21 cellular contexts compared by ENCODE assay signal in genomic region chr9:103471241-103471640, GRCh38.
DNase-seq lines count a peak whose midpoint lies in the region; ATAC-seq, FAIRE-seq and TF ChIP-seq lines count a peak whose summit lies in the region.
"Had no signal": no experiment of that assay in that cellular context is flagged by ENCODE, and none has a peak within 500 bp of the region (broad histone marks: within the 10 kb centered on the region; RNA-seq: fewer than 3 reads in every experiment).

No MANE protein-coding gene starts in this region.

- H3K36me3 ChIP-seq in HepG2 (replicated peaks in 1 of 2; ENCODE audit: control insufficient read depth in 1 of 2, insufficient read depth in 2 of 2, low read length in 2 of 2) = no peaks in the 10 kb centered on the region
- no peaks in the 10 kb centered on the region for H3K36me3 ChIP-seq in right lobe of liver
- no peaks in the 10 kb centered on the region for H3K36me3 ChIP-seq in PC-3 (ENCODE audit: low read depth, low read length)
- no peaks in the 10 kb centered on the region for H3K36me3 ChIP-seq in H1 (ENCODE audit: control insufficient read depth in 2 of 4, insufficient read depth in 4 of 4, low read length in 3 of 4)
- H3K36me3 ChIP-seq: HAP-1, MG63 had no signal

- TF ChIP-seq POLR2A in HepG2 (IDR thresholded peaks at IDR 0.05; ENCODE audit: insufficient read depth in 1 of 2, low read depth in 2 of 2, low read length in 2 of 2) (no peak), right lobe of liver (IDR thresholded peaks at IDR 0.05) (no peak), H1 (IDR thresholded peaks at IDR 0.05; ENCODE audit: control extremely low read depth in 1 of 2, low read depth in 2 of 2, low read length in 2 of 2) (no peak)

- BruUV-seq in HepG2 (replicated peaks; lab: Mats Ljungman, UMichigan) = no TSS peak
- BruUV-seq in PC-3 (replicated peaks; lab: Mats Ljungman, UMichigan) = no TSS peak

- no peak overlapping the region for H2BK12ac ChIP-seq in H1 (ENCODE audit: low read depth, low read length)

- in situ Hi-C loops in HepG2 (cut with HindIII; ENCODE audit: extremely low pct_ligation_motif_present, low pct_unique_long_range_greater_than_20kb) = loop anchor here (25.0 kb wide), 1 partner anchor 91 kb away; no protein-coding TSS in a partner anchor

- H2AK5ac ChIP-seq in H1 (ENCODE audit: low read depth, low read length) = no peak overlapping the region

- H3K4me2 ChIP-seq in HepG2 (ENCODE audit: low read depth, low read length) = 0 out of 2 replicates have a peak overlapping the region, but pooled peaks have one; percentile 3
- no peak overlapping the region for H3K4me2 ChIP-seq in PC-3 (ENCODE audit: low read length)
- H3K4me2 ChIP-seq in H1 (ENCODE audit: insufficient read depth in 1 of 2, low read depth in 2 of 2, low read length in 2 of 2) = no peak overlapping the region

- H2BK20ac ChIP-seq in H1 (ENCODE audit: low read length) = no peak overlapping the region

- H2AFZ ChIP-seq in HepG2 (ENCODE audit: low read length) = no peak overlapping the region
- H2AFZ ChIP-seq in PC-3 (ENCODE audit: low read length) = no peak overlapping the region
- H2AFZ ChIP-seq in H1 (ENCODE audit: low read length) = peak overlapping the region; percentile 71; the same call in 1 of the 2 replicates
- H2AFZ ChIP-seq: GM23248 had no signal

- H3K4me3 ChIP-seq in HepG2 (replicated peaks in 1 of 3; ENCODE audit: insufficient read depth in 1 of 3, low read depth in 2 of 3, low read length in 3 of 3) (no peak overlapping the region), right lobe of liver (no peak overlapping the region), PC-3 (ENCODE audit: low read length) (no peak overlapping the region), H1 (ENCODE audit: extremely low read depth in 1 of 4, insufficient read depth in 2 of 4, low read depth in 3 of 4, low read length in 4 of 4) (no peak overlapping the region)
- H3K4me3 ChIP-seq: GM23248, HAP-1, MG63, SK-N-MC had no signal

- no peaks in the 10 kb centered on the region for H3K79me2 ChIP-seq in HepG2 (ENCODE audit: insufficient read depth, low read length)
- no peaks in the 10 kb centered on the region for H3K79me2 ChIP-seq in PC-3 (ENCODE audit: low read length)
- no peaks in the 10 kb centered on the region for H3K79me2 ChIP-seq in H1 (ENCODE audit: control insufficient read depth in 1 of 2, insufficient read depth in 2 of 2, low read length in 2 of 2)

- intact Hi-C loops in HepG2 (cut with micrococcal nuclease; ENCODE audit: unreplicated experiment) = no loop called here
- intact Hi-C loops in right lobe of liver (cut with DNase I) = no loop called here
- intact Hi-C loops in PC-3 (cut with micrococcal nuclease) = no loop called here

- FAIRE-seq in HepG2 (lab: Jason Lieb, UNC) (no peak), H1 (lab: Jason Lieb, UNC) (no peak)
- FAIRE-seq: D721Med, G401.6, RCC 7860 had no signal

- TF ChIP-seq EP300 in HepG2 (IDR thresholded peaks at IDR 0.05; ENCODE audit: low read depth in 2 of 2, low read length in 2 of 2) = no peak
- TF ChIP-seq EP300 in HepG2 (CRISPR knock-in tag; IDR thresholded peaks at IDR 0.05; ENCODE audit: borderline replicate concordance) = no peak
- no peak for TF ChIP-seq EP300 in H1 (IDR thresholded peaks at IDR 0.05; ENCODE audit: borderline replicate concordance in 1 of 2, low read depth in 2 of 2, low read length in 2 of 2)

- no peak for TF ChIP-seq RAD21 in HepG2 (CRISPR knock-in tag; IDR thresholded peaks at IDR 0.05)
- no peak for TF ChIP-seq RAD21 in H1 (IDR thresholded peaks at IDR 0.05 in 1 of 2, conservative IDR thresholded peaks at IDR 0.05 in 1 of 2; ENCODE audit: low read depth in 2 of 2, low read length in 2 of 2)

- no peak overlapping the region for H2BK5ac ChIP-seq in H1 (ENCODE audit: low read depth, low read length)

- no peak overlapping the region for H4K8ac ChIP-seq in H1 (ENCODE audit: extremely low read depth, insufficient read depth, low read length)

- H2BK15ac ChIP-seq in H1 (ENCODE audit: low read length) = no peak overlapping the region

- H3K9ac ChIP-seq in HepG2 (ENCODE audit: insufficient read depth, low read depth, low read length) (no peak overlapping the region), PC-3 (ENCODE audit: low read length) (no peak overlapping the region), H1 (replicated peaks in 1 of 4; ENCODE audit: extremely low read depth in 1 of 4, low read depth in 3 of 4, low read length in 3 of 4) (no peak overlapping the region)
- H3K9ac ChIP-seq: GM23248 had no signal

- no peaks in the 10 kb centered on the region for H4K20me1 ChIP-seq in HepG2 (ENCODE audit: insufficient read depth, low read length)
- no peaks in the 10 kb centered on the region for H4K20me1 ChIP-seq in PC-3 (ENCODE audit: low read length)
- H4K20me1 ChIP-seq in H1 (replicated peaks in 1 of 2; ENCODE audit: control insufficient read depth in 1 of 2, insufficient read depth in 2 of 2, low read length in 2 of 2) = no peaks in the 10 kb centered on the region

- no peak overlapping the region for H2BK120ac ChIP-seq in H1 (replicated peaks; ENCODE audit: low read depth, low read length)

- no peak overlapping the region for H3K27ac ChIP-seq in HepG2 (ENCODE audit: extremely low read length, insufficient read depth, low read length)
- H3K27ac ChIP-seq in right lobe of liver = no peak overlapping the region
- H3K27ac ChIP-seq in PC-3 (ENCODE audit: low read length) = no peak overlapping the region
- no peak overlapping the region for H3K27ac ChIP-seq in H1 (ENCODE audit: low read depth, low read length)
- H3K27ac ChIP-seq: GM23248, HL-60, SK-N-MC had no signal

- no peaks in the 10 kb centered on the region for H3K79me1 ChIP-seq in H1 (ENCODE audit: low read depth, low read length)

- H3K4ac ChIP-seq in H1 (replicated peaks; ENCODE audit: insufficient read length, low read depth, low read length) = no peak overlapping the region

- H4K5ac ChIP-seq in H1 (ENCODE audit: insufficient read length, low read depth, low read length) = no peak overlapping the region

- TF ChIP-seq CTCF in HepG2 (CRISPR knock-in tag; IDR thresholded peaks at IDR 0.05) (no peak), right lobe of liver (IDR thresholded peaks at IDR 0.05) (no peak), PC-3 (conservative IDR thresholded peaks at IDR 0.05; ENCODE audit: low read depth, low read length) (no peak), H1 (IDR thresholded peaks at IDR 0.05; ENCODE audit: control extremely low read depth in 1 of 3, insufficient read depth in 1 of 3, low read depth in 1 of 3, low read length in 3 of 3) (no peak)

- no peak overlapping the region for H3K14ac ChIP-seq in H1 (ENCODE audit: insufficient read length)

- H3K9me2 ChIP-seq in PC-3 (replicated peaks; ENCODE audit: low read length) = no peaks in the 10 kb centered on the region

- WGBS in HepG2 (ENCODE audit: low lambda C conversion rate) = 28% methylated on average over 4 of the region's 5 CpGs
- WGBS in right lobe of liver (ENCODE audit: insufficient coverage, low coverage, low lambda C conversion rate, missing lambda C conversion rate) = 60% methylated on average over 2 of the region's 5 CpGs
- WGBS in H1 (ENCODE audit: extremely low coverage in 1 of 2, insufficient coverage in 1 of 2, insufficient read length in 1 of 2, insufficient replicate concordance in 2 of 2, low coverage in 1 of 2, low lambda C conversion rate in 2 of 2, missing lambda C conversion rate in 1 of 2), 2 experiments = 89% methylated on average over 5 of the region's 5 CpGs; no CpG with 5 or more reads in 1 of the 2 experiments

- no peak overlapping the region for H3K56ac ChIP-seq in H1 (replicated peaks; ENCODE audit: insufficient read length, low read depth, low read length)

- DNase-seq in HepG2 (ENCODE audit: low spot score) (no peak), right lobe of liver (no peak), PC-3 (peak; percentile 2), H1 (ENCODE audit: low read depth in 1 of 2, low spot score in 2 of 2) (no peak)
- DNase-seq in stimulated activated CD4-positive, alpha-beta T cell treated with anti-CD3 and anti-CD28 coated beads, Interleukin-4, amount 100 ng/mL, for 4 hours = no peak
- DNase-seq: CD4-positive, alpha-beta T cell; GM23248; HFFc6; MG63; NCI-H2029; NCI-H2227 treated with DMSO at 0.1 percent for 48 hours; NCI-H526 treated with DMSO at 0.1 percent for 48 hours; SIG-M5 had no signal

- H3K18ac ChIP-seq in H1 (ENCODE audit: extremely low read depth, low read length) = no peak overlapping the region

- H3K23me2 ChIP-seq in H1 (ENCODE audit: low read depth, low read length) = no peaks in the 10 kb centered on the region

- no peak overlapping the region for H3K23ac ChIP-seq in H1 (ENCODE audit: insufficient read length)

- ATAC-seq in HepG2 (no peak), right lobe of liver (no peak), PC-3 (peak; percentile 18; the same call in 1 of the 2 replicates), esophagus mucosa (no peak), HG03025 (IDR thresholded peaks at IDR 0.05; ENCODE audit: low FRiP score, unreplicated experiment) (no peak)

- H3F3A ChIP-seq in PC-3 (ENCODE audit: low read length, unreplicated experiment) = no peaks in the 10 kb centered on the region

- CTCF ChIA-PET in HepG2 (lab: Yijun Ruan, JAX; ENCODE audit: low intra/inter-chr PET ratio, low total read pairs) (no interaction called here), PC-3 (lab: Charles Lee) (no interaction called here), H1 (lab: Charles Lee; ENCODE audit: partially characterized antibody) (no interaction called here)

- POLR2A ChIA-PET in HepG2 (lab: Yijun Ruan, JAX) (no interaction called here), PC-3 (lab: Charles Lee; ENCODE audit: unreplicated experiment) (no interaction called here), H1 (lab: Charles Lee; ENCODE audit: partially characterized antibody) (no interaction called here)

- H3K4me1 ChIP-seq in HepG2 (ENCODE audit: insufficient read depth, low read length) (no peaks in the 10 kb centered on the region), right lobe of liver (no peaks in the 10 kb centered on the region), PC-3 (ENCODE audit: insufficient read depth, low read length) (no peaks in the 10 kb centered on the region), H1 (replicated peaks in 1 of 4; ENCODE audit: control insufficient read depth in 3 of 4, insufficient read depth in 4 of 4, low read length in 3 of 4) (no peaks in the 10 kb centered on the region)
- H3K4me1 ChIP-seq: HAP-1 had no signal

- H3K27me3 ChIP-seq in HepG2 (ENCODE audit: control insufficient read depth in 1 of 2, insufficient read depth in 2 of 2, low read length in 2 of 2) (no peaks in the 10 kb centered on the region), right lobe of liver (no peaks in the 10 kb centered on the region), PC-3 (ENCODE audit: low read length) (no peaks in the 10 kb centered on the region), H1 (replicated peaks in 1 of 4; ENCODE audit: control insufficient read depth in 3 of 4, extremely low read depth in 1 of 4, insufficient read depth in 3 of 4, low read length in 3 of 4) (no peaks in the 10 kb centered on the region)
- H3K27me3 ChIP-seq: MG63 had no signal

- peaks cover 19% of the 10 kb centered on the region for H3K9me3 ChIP-seq in HepG2 (ENCODE audit: low read length)
- no peaks in the 10 kb centered on the region for H3K9me3 ChIP-seq in right lobe of liver
- no peaks in the 10 kb centered on the region for H3K9me3 ChIP-seq in PC-3 (ENCODE audit: low read length)
- H3K9me3 ChIP-seq in H1 (ENCODE audit: insufficient read depth in 2 of 2, low read depth in 1 of 2, low read length in 1 of 2) = no peaks in the 10 kb centered on the region
- H3K9me3 ChIP-seq: HAP-1, MG63 had no signal

- no peak overlapping the region for H4K91ac ChIP-seq in H1 (replicated peaks; ENCODE audit: insufficient read length, low read length)
